Comparison of ENCODE assay signal across 1 cellular context in genomic region chr17:39687546-39688474, GRCh38.
TF ChIP-seq lines count a peak whose summit lies in the region.

Gene PGAP3, minus strand, starts transcription at chr17:39688057. Its CDS starts 43 bp downstream, at chr17:39688014.

TF ChIP-seq in H1, 55 proteins besides CTCF, POLR2A, EP300 and RAD21 (continued from another document):
- no peak for TF ChIP-seq RFX5 (IDR thresholded peaks at IDR 0.05; ENCODE audit: borderline replicate concordance, low read depth, low read length)
- peak; percentile 70 for TF ChIP-seq SAP30 (IDR thresholded peaks at IDR 0.05; ENCODE audit: insufficient read depth, insufficient replicate concordance, low read length)
- TF ChIP-seq BACH1 (IDR thresholded peaks at IDR 0.05; ENCODE audit: low read length) = no peak
- TF ChIP-seq PHF8 (conservative IDR thresholded peaks at IDR 0.05; ENCODE audit: low read depth, low read length) = peak; percentile 80
- peak; percentile 81 for TF ChIP-seq TBP (IDR thresholded peaks at IDR 0.05; ENCODE audit: low read depth, low read length)
- TF ChIP-seq RBBP5 (IDR thresholded peaks at IDR 0.05; ENCODE audit: borderline replicate concordance, low read depth, low read length) = peak; percentile 46; the same call in 1 of the 2 replicates
- TF ChIP-seq TAF7 (optimal IDR thresholded peaks at IDR 0.05; ENCODE audit: borderline replicate concordance, low read depth, low read length) = peak; percentile 71
- TF ChIP-seq YY1 (IDR thresholded peaks at IDR 0.05; ENCODE audit: low read depth, low read length) = peak; percentile 61; the same call in 1 of the 2 replicates
- TF ChIP-seq CHD1 (IDR thresholded peaks at IDR 0.05; ENCODE audit: low read depth, low read length) = peak; percentile 69
- no peak for TF ChIP-seq BCL11A (IDR thresholded peaks at IDR 0.05; ENCODE audit: low read depth in 2 of 2, low read length in 2 of 2)
- 0 out of 4 replicates have a peak, but pooled peaks of 1 of the 2 experiments have one; percentile 27 for TF ChIP-seq SIN3A (conservative IDR thresholded peaks at IDR 0.05 in 1 of 2, IDR thresholded peaks at IDR 0.05 in 1 of 2; ENCODE audit: low read depth in 1 of 2, low read length in 2 of 2)
- peak; percentile 54 for TF ChIP-seq KDM4A (IDR thresholded peaks at IDR 0.05; ENCODE audit: low read depth, low read length, severe bottlenecking)
- TF ChIP-seq TEAD4 (IDR thresholded peaks at IDR 0.05; ENCODE audit: low read depth, low read length) = no peak
- peak; percentile 93 for TF ChIP-seq GABPA (IDR thresholded peaks at IDR 0.05; ENCODE audit: borderline replicate concordance, insufficient read depth, low read length)
- no peak for TF ChIP-seq RXRA (IDR thresholded peaks at IDR 0.05; ENCODE audit: insufficient read depth, low read depth, low read length)
- peak; percentile 85 for TF ChIP-seq TAF1 (IDR thresholded peaks at IDR 0.05; ENCODE audit: low read depth, low read length)
- peak; percentile 87 for TF ChIP-seq POLR2AphosphoS5 (IDR thresholded peaks at IDR 0.05; ENCODE audit: low read depth, low read length)
- TF ChIP-seq EGR1 (IDR thresholded peaks at IDR 0.05; ENCODE audit: borderline replicate concordance, low read depth, low read length) = peak; percentile 54; the same call in 1 of the 2 replicates
- TF ChIP-seq E2F6 (IDR thresholded peaks at IDR 0.05) = 0 out of 2 replicates have a peak, but pooled peaks have one; percentile 20
